In genomic region chr14:64080452-64080851, GRCh38 we compare ENCODE assay signal across 19 cellular contexts.
"Had no signal": no experiment of that assay in that cellular context is flagged by ENCODE, and none has a peak within 500 bp of the region (broad histone marks: within the 10 kb centered on the region; RNA-seq: fewer than 3 reads in every experiment).

No MANE protein-coding gene starts in this region.

- H3K36me3 ChIP-seq: adrenal gland had no signal

- H3K4me3 Mint-ChIP-seq: activated CD4-positive, alpha-beta T cell treated with anti-CD3 and anti-CD28 coated beads, Interleukin-2, amount 10 ng/mL, durations not matched to agents 24 days and 14 days; activated CD8-positive, alpha-beta memory T cell treated with anti-CD3 and anti-CD28 coated beads, Interleukin-2, amount 10 ng/mL, durations not matched to agents 7 days and 5 days; activated T-helper 1 cell treated with anti-CD3 and anti-CD28 coated beads, Interleukin-12 subunit alpha, Interleukin-12 subunit beta, Interleukin-2, Interleukin-4 antibody, amounts not matched to agents 30 ng/mL and 10 ng/mL and 1 ng/mL, durations not matched to agents 14 hours and 24 hours and 36 hours; brain; stimulated activated naive CD8-positive, alpha-beta T cell treated with anti-CD3 and anti-CD28 coated beads, Interleukin-15, Interleukin-2, amounts not matched to agents 100 ng/mL and 50 ng/mL, for 24 hours had no signal

- H3K9me3 Mint-ChIP-seq: activated CD4-positive, alpha-beta T cell treated with anti-CD3 and anti-CD28 coated beads, Interleukin-2, amount 10 ng/mL, durations not matched to agents 24 days and 14 days; activated T-helper 1 cell treated with anti-CD3 and anti-CD28 coated beads, Interleukin-12 subunit alpha, Interleukin-12 subunit beta, Interleukin-2, Interleukin-4 antibody, amounts not matched to agents 30 ng/mL and 10 ng/mL and 1 ng/mL, durations not matched to agents 14 hours and 24 hours and 36 hours; brain; stimulated activated naive CD8-positive, alpha-beta T cell treated with anti-CD3 and anti-CD28 coated beads, Interleukin-15, Interleukin-2, amounts not matched to agents 100 ng/mL and 50 ng/mL, for 24 hours had no signal

- ATAC-seq: activated CD8-positive, alpha-beta memory T cell treated with anti-CD3 and anti-CD28 coated beads, Interleukin-2, amount 10 ng/mL, durations not matched to agents 7 days and 5 days; heart right ventricle; pancreas had no signal

- FAIRE-seq: endometrium, kidney, pancreas had no signal

- DNase-seq: activated CD4-positive, alpha-beta T cell treated with anti-CD3 and anti-CD28 coated beads, Interleukin-2, amount 10 ng/mL, durations not matched to agents 24 days and 14 days; activated CD8-positive, alpha-beta memory T cell treated with anti-CD3 and anti-CD28 coated beads, Interleukin-2, amount 10 ng/mL, durations not matched to agents 7 days and 5 days; activated naive CD4-positive, alpha-beta T cell treated with Interleukin-2 at 50 U/mL for 16 hours; adrenal gland; dorsolateral prefrontal cortex; foreskin fibroblast; heart right ventricle; kidney; left ventricle myocardium inferior; pancreas; stimulated activated CD4-positive, alpha-beta T cell treated with anti-CD3 and anti-CD28 coated beads, Interleukin-4, amount 100 ng/mL, for 1 hour; stimulated activated CD8-positive, alpha-beta memory T cell treated with anti-CD3 and anti-CD28 coated beads, Interleukin-4, amount 100 ng/mL, for 48 hours; T-helper 9 cell; WERI-Rb-1 had no signal

- H3K4me1 ChIP-seq: pancreas had no signal

- H3K9me3 ChIP-seq: adrenal gland, esophagus muscularis mucosa, left ventricle myocardium inferior, pancreas had no signal

- H3K27ac ChIP-seq: adrenal gland, dorsolateral prefrontal cortex, heart right ventricle, left ventricle myocardium inferior, pancreas, WERI-Rb-1 had no signal

- H3K4me3 ChIP-seq: adrenal gland, dorsolateral prefrontal cortex, esophagus muscularis mucosa, heart right ventricle, left ventricle myocardium inferior, pancreas had no signal

- H3K27ac Mint-ChIP-seq: activated CD4-positive, alpha-beta T cell treated with anti-CD3 and anti-CD28 coated beads, Interleukin-2, amount 10 ng/mL, durations not matched to agents 24 days and 14 days; activated CD8-positive, alpha-beta memory T cell treated with anti-CD3 and anti-CD28 coated beads, Interleukin-2, amount 10 ng/mL, durations not matched to agents 7 days and 5 days; activated T-helper 1 cell treated with anti-CD3 and anti-CD28 coated beads, Interleukin-12 subunit alpha, Interleukin-12 subunit beta, Interleukin-2, Interleukin-4 antibody, amounts not matched to agents 30 ng/mL and 10 ng/mL and 1 ng/mL, durations not matched to agents 14 hours and 24 hours and 36 hours; stimulated activated naive CD8-positive, alpha-beta T cell treated with anti-CD3 and anti-CD28 coated beads, Interleukin-15, Interleukin-2, amounts not matched to agents 100 ng/mL and 50 ng/mL, for 24 hours had no signal

- H3K4me1 Mint-ChIP-seq: activated CD4-positive, alpha-beta T cell treated with anti-CD3 and anti-CD28 coated beads, Interleukin-2, amount 10 ng/mL, durations not matched to agents 24 days and 14 days; activated CD8-positive, alpha-beta memory T cell treated with anti-CD3 and anti-CD28 coated beads, Interleukin-2, amount 10 ng/mL, durations not matched to agents 7 days and 5 days had no signal

- H3K27me3 Mint-ChIP-seq: activated CD4-positive, alpha-beta T cell treated with anti-CD3 and anti-CD28 coated beads, Interleukin-2, amount 10 ng/mL, durations not matched to agents 24 days and 14 days; activated CD8-positive, alpha-beta memory T cell treated with anti-CD3 and anti-CD28 coated beads, Interleukin-2, amount 10 ng/mL, durations not matched to agents 7 days and 5 days; stimulated activated naive CD8-positive, alpha-beta T cell treated with anti-CD3 and anti-CD28 coated beads, Interleukin-15, Interleukin-2, amounts not matched to agents 100 ng/mL and 50 ng/mL, for 24 hours had no signal

- H3K27me3 ChIP-seq: adrenal gland, dorsolateral prefrontal cortex, esophagus muscularis mucosa, heart right ventricle, pancreas had no signal
